In genomic region chr12:107539196-107539939, GRCh38 we compare ENCODE assay signal across 22 cellular contexts.
"Had no signal": no experiment of that assay in that cellular context is flagged by ENCODE, and none has a peak within 500 bp of the region (broad histone marks: within the 10 kb centered on the region; RNA-seq: fewer than 3 reads in every experiment).

No MANE protein-coding gene starts in this region.

- H3K27ac Mint-ChIP-seq: activated CD4-positive, alpha-beta T cell treated with anti-CD3 and anti-CD28 coated beads, Interleukin-2, amount 10 ng/mL, durations not matched to agents 7 days and 5 days; activated CD8-positive, alpha-beta T cell treated with anti-CD3 and anti-CD28 coated beads for 36 hours; activated naive CD8-positive, alpha-beta T cell; activated T-helper 17 cell treated with anti-CD3 and anti-CD28 coated beads, Interleukin-2, amount 50 U/mL, for 72 hours; T-helper 2 cell treated with Interferon-gamma antibody and Interleukin-4, amounts not matched to agents 5 μg/mL and 100 μg/mL, for 36 hours had no signal

- H3K4me3 ChIP-seq: adrenal gland, ascending aorta, esophagus squamous epithelium, heart left ventricle, prostate gland, upper lobe of left lung had no signal

- H3K27me3 ChIP-seq: adrenal gland, ascending aorta, esophagus squamous epithelium, heart left ventricle, upper lobe of left lung had no signal

- H3K4me3 Mint-ChIP-seq: activated CD4-positive, alpha-beta T cell treated with anti-CD3 and anti-CD28 coated beads, Interleukin-2, amount 10 ng/mL, durations not matched to agents 7 days and 5 days; activated CD8-positive, alpha-beta T cell treated with anti-CD3 and anti-CD28 coated beads for 36 hours; activated naive CD8-positive, alpha-beta T cell; activated T-helper 17 cell treated with anti-CD3 and anti-CD28 coated beads, Interleukin-2, amount 50 U/mL, for 72 hours; central memory CD8-positive, alpha-beta T cell; naive thymus-derived CD8-positive, alpha-beta T cell; T-helper 2 cell treated with Interferon-gamma antibody and Interleukin-4, amounts not matched to agents 5 μg/mL and 100 μg/mL, for 36 hours had no signal

- H3K27me3 Mint-ChIP-seq: activated CD4-positive, alpha-beta T cell treated with anti-CD3 and anti-CD28 coated beads, Interleukin-2, amount 10 ng/mL, durations not matched to agents 7 days and 5 days; activated CD8-positive, alpha-beta T cell treated with anti-CD3 and anti-CD28 coated beads for 36 hours; activated naive CD8-positive, alpha-beta T cell; activated T-helper 17 cell treated with anti-CD3 and anti-CD28 coated beads, Interleukin-2, amount 50 U/mL, for 72 hours; central memory CD8-positive, alpha-beta T cell; naive thymus-derived CD8-positive, alpha-beta T cell had no signal

- H3K4me1 ChIP-seq: adrenal gland, ascending aorta, esophagus squamous epithelium, prostate gland, upper lobe of left lung had no signal

- H3K9me3 ChIP-seq: adrenal gland, ascending aorta, esophagus squamous epithelium, heart left ventricle, prostate gland, upper lobe of left lung had no signal

- H3K36me3 ChIP-seq: adrenal gland, ascending aorta, heart left ventricle, prostate gland, upper lobe of left lung, WERI-Rb-1 had no signal

- H3K27ac ChIP-seq: adrenal gland, ascending aorta, esophagus squamous epithelium, heart left ventricle, prostate gland, upper lobe of left lung, WERI-Rb-1 had no signal

- ATAC-seq: activated CD8-positive, alpha-beta T cell treated with anti-CD3 and anti-CD28 coated beads for 36 hours; activated T-helper 17 cell treated with anti-CD3 and anti-CD28 coated beads, Interleukin-2, amount 50 U/mL, for 72 hours; heart left ventricle; left lobe of liver; naive thymus-derived CD8-positive, alpha-beta T cell; right cardiac atrium; stimulated activated naive CD8-positive, alpha-beta T cell treated with anti-CD3 and anti-CD28 coated beads, Interleukin-15, Interleukin-2, amounts not matched to agents 100 U/mL and 50 U/mL, for 24 hours had no signal

- H3K9me3 Mint-ChIP-seq: activated CD8-positive, alpha-beta T cell treated with anti-CD3 and anti-CD28 coated beads for 36 hours; central memory CD8-positive, alpha-beta T cell; T-helper 2 cell treated with Interferon-gamma antibody and Interleukin-4, amounts not matched to agents 5 μg/mL and 100 μg/mL, for 36 hours had no signal

- H3K4me1 Mint-ChIP-seq: activated T-helper 17 cell treated with anti-CD3 and anti-CD28 coated beads, Interleukin-2, amount 50 U/mL, for 72 hours; central memory CD8-positive, alpha-beta T cell had no signal

- DNase-seq: activated CD4-positive, alpha-beta T cell treated with anti-CD3 and anti-CD28 coated beads, Interleukin-2, amount 10 ng/mL, durations not matched to agents 7 days and 5 days; activated CD4-positive, CD25-positive, alpha-beta regulatory T cell treated with anti-CD3 and anti-CD28 coated beads, Interleukin-2, amount 50 U/mL, for 72 hours; activated CD8-positive, alpha-beta T cell treated with anti-CD3 and anti-CD28 coated beads for 36 hours; activated naive CD4-positive, alpha-beta T cell; activated T-cell treated with anti-CD3 and anti-CD28 coated beads, Interleukin-2, amount 50 U/mL, for 1 hour; adrenal gland; effector memory CD4-positive, alpha-beta T cell; esophagus squamous epithelium; heart left ventricle; naive thymus-derived CD8-positive, alpha-beta T cell; right cardiac atrium; stimulated activated CD4-positive, alpha-beta T cell treated with anti-CD3 and anti-CD28 coated beads, Interleukin-4, amount 100 ng/mL, for 24 hours; stimulated activated naive CD8-positive, alpha-beta T cell treated with anti-CD3 and anti-CD28 coated beads, Interleukin-15, Interleukin-2, amounts not matched to agents 100 U/mL and 50 U/mL, for 24 hours; upper lobe of left lung; WERI-Rb-1 had no signal
